19 cellular contexts compared by ENCODE assay signal in the genomic region with DNA sequence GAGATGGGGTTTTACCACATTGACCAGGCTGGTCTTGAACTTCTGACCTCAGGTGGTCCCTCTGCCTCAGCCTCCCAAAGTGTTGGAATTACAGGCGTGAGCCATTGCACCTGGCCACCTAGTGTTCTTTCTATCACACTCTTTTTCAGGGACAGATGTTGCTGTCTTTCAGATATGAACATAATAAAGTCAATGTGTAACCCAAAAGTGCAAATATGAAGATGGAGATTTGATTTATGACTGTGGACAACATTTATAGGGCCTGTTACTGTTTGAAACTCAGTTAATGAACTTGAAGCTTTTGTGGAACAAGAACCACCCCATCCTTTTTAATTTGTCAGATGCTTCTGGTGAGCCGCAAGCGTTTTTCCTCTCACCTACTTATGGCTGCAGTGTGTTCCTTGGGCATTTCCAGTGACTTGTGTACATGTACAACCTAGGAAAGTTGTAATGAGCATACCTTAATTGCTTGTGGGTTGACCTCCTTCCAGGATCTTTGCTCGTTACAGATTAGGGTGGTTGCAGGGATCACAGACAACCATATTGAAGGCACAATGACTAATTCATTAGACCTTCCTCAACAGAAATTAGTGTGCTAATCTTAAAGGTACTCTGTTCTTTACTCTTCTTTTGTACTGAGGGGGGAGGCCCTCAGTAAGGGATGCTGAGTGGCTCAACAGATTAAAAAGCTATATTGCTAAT. TPM values are rescaled to one million over a fixed set of nuclear protein-coding genes. Genes with fewer than 3 reads are reported as not detected.
DNase-seq lines count a peak whose midpoint lies in the region; ATAC-seq, FAIRE-seq and TF ChIP-seq lines count a peak whose summit lies in the region.
"Had no signal": no experiment of that assay in that cellular context is flagged by ENCODE, and none has a peak within 500 bp of the region (broad histone marks: within the 10 kb centered on the region; RNA-seq: fewer than 3 reads in every experiment).

No MANE protein-coding gene starts in this region.

- no peak overlapping the region for H3K4me3 Mint-ChIP-seq in central memory CD8-positive, alpha-beta T cell
- H3K4me3 Mint-ChIP-seq in natural killer cell treated with Interleukin-12 subunit alpha and Interleukin-12 subunit beta and Interleukin-15 and Interleukin-18, amount 100 ng/mL, for 72 hours: peak overlapping the region; percentile 68
- H3K4me3 Mint-ChIP-seq: HFFc6 had no signal

- no peaks in the 10 kb centered on the region for H3K36me3 Mint-ChIP-seq in central memory CD8-positive, alpha-beta T cell (ENCODE audit: insufficient read depth)
- no peaks in the 10 kb centered on the region for H3K36me3 Mint-ChIP-seq in natural killer cell treated with Interleukin-12 subunit alpha and Interleukin-12 subunit beta and Interleukin-15 and Interleukin-18, amount 100 ng/mL, for 72 hours

- peak; percentile 16 for FAIRE-seq in D721Med (lab: Jason Lieb, UNC)
- FAIRE-seq: H54 had no signal

- no peak for TF ChIP-seq CTCF in D721Med (IDR thresholded peaks at IDR 0.05; ENCODE audit: insufficient read depth, missing control alignments)

- H3K4me1 Mint-ChIP-seq in central memory CD8-positive, alpha-beta T cell: peaks cover 80% of the 10 kb centered on the region
- H3K4me1 Mint-ChIP-seq in natural killer cell treated with Interleukin-12 subunit alpha and Interleukin-12 subunit beta and Interleukin-15 and Interleukin-18, amount 100 ng/mL, for 72 hours (ENCODE audit: low read depth in 2 of 2): peaks cover 58 to 68% of the 10 kb centered on the region in 2 donors

- no peak for ATAC-seq in central memory CD8-positive, alpha-beta T cell (replicated peaks; ENCODE audit: extremely low read depth, poor library complexity, severe bottlenecking)
- no peak for ATAC-seq in natural killer cell treated with Interleukin-12 subunit alpha and Interleukin-12 subunit beta and Interleukin-15 and Interleukin-18, amount 100 ng/mL, for 72 hours
- ATAC-seq in GM19452 (IDR thresholded peaks at IDR 0.05; ENCODE audit: unreplicated experiment): no peak

- H3K27ac Mint-ChIP-seq in central memory CD8-positive, alpha-beta T cell (ENCODE audit: low read depth): peak overlapping the region; percentile 63
- H3K27ac Mint-ChIP-seq in natural killer cell treated with Interleukin-12 subunit alpha and Interleukin-12 subunit beta and Interleukin-15 and Interleukin-18, amount 100 ng/mL, for 72 hours: peak overlapping the region; percentile 79 to 88
- H3K27ac Mint-ChIP-seq: HFFc6 had no signal

- H3K27me3 Mint-ChIP-seq in central memory CD8-positive, alpha-beta T cell: no peaks in the 10 kb centered on the region
- H3K27me3 Mint-ChIP-seq in natural killer cell treated with Interleukin-12 subunit alpha and Interleukin-12 subunit beta and Interleukin-15 and Interleukin-18, amount 100 ng/mL, for 72 hours: no peaks in the 10 kb centered on the region
- H3K27me3 Mint-ChIP-seq: CD4-positive, CD25-positive, alpha-beta regulatory T cell had no signal

- H3K9me3 Mint-ChIP-seq in central memory CD8-positive, alpha-beta T cell: no peaks in the 10 kb centered on the region
- H3K9me3 Mint-ChIP-seq in natural killer cell treated with Interleukin-12 subunit alpha and Interleukin-12 subunit beta and Interleukin-15 and Interleukin-18, amount 100 ng/mL, for 72 hours: no peaks in the 10 kb centered on the region
- H3K9me3 Mint-ChIP-seq: HFFc6 had no signal

- DNase-seq in D721Med (ENCODE audit: insufficient read length, low spot score) (peak; percentile 17), NCI-H69 (lab: John Stamatoyannopoulos, UW) (peak; percentile 60), activated gamma-delta T cell (lab: John Stamatoyannopoulos, UW) (no peak), GM19240 (ENCODE audit: insufficient read length, low spot score) (no peak)
- DNase-seq in central memory CD8-positive, alpha-beta T cell (ENCODE audit: low spot score in 2 of 2): no peak
- DNase-seq in natural killer cell treated with Interleukin-12 subunit alpha and Interleukin-12 subunit beta and Interleukin-15 and Interleukin-18, amount 100 ng/mL, for 72 hours (ENCODE audit: low spot score): no peak
- no peak for DNase-seq in stimulated activated CD4-positive, alpha-beta T cell treated with anti-CD3 and anti-CD28 coated beads, Interleukin-4, amount 100 ng/mL, for 4 hours
- DNase-seq: CD4-positive, CD25-positive, alpha-beta regulatory T cell; DMS79 treated with DMSO at 0.1 percent for 48 hours; HFFc6; Karpas-422; NCI-H1105 treated with DMSO at 0.1 percent for 48 hours; NCI-H1694 treated with DMSO at 0.1 percent for 48 hours; NCI-H345; NCI-H526; NK-92 treated with Interleukin-12 subunit alpha and Interleukin-12 subunit beta, amount 100 ng/mL, for 24 hours; SJCRH30 had no signal

RNA-seq across cellular contexts. Expression of a gene that starts 6.8 kb away (rescaled TPM):
- 10 to 100 TPM; 46.6 to 54.4 TPM for total RNA-seq in natural killer cell treated with Interleukin-12 subunit alpha and Interleukin-12 subunit beta and Interleukin-15 and Interleukin-18, amount 100 ng/mL, for 72 hours

Comparison
In these comparisons a context has a peak if more than half of its experiments do, and no peak if none do; other contexts are left out.
1. DNase-seq: peak in D721Med (single experiment) and NCI-H69 (single experiment); none in central memory CD8-positive, alpha-beta T cell (0 of 2), natural killer cell treated with Interleukin-12 subunit alpha and Interleukin-12 subunit beta and Interleukin-15 and Interleukin-18, amount 100 ng/mL, for 72 hours (single experiment), stimulated activated CD4-positive, alpha-beta T cell treated with anti-CD3 and anti-CD28 coated beads, Interleukin-4, amount 100 ng/mL, for 4 hours (0 of 2), activated gamma-delta T cell (single experiment) and GM19240 (single experiment).